In the genomic region with DNA sequence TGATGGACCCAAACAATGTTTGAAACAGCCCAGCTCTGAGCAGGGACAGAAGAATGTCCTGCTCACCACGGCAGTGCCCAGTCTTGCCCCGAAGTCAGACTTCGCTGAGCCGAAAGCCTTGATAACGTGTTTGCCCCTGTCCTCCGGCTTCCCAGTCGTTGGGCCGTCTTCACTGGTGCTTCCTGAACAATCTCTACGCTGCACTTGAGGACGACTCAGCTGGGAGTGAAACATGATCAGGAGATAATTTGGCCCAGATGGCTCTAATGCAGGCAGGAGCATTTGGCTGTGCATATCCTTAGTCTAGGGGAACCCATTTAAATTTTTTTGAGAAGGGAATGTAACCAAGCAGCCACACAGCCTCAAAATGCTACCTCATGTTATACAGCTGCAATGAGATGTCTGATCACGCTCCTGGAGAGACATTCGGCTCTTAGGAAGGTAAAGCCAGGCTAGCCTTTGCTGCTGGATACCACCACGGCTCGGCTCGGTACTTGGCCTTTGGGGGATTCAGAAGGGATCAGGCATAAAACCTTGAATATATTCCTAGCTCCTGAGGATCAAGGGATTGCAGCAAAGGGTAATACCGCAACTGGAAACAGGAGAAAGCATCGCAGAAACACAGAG, we compare ENCODE assay signal across 13 cellular contexts. TPM values are rescaled to one million over a fixed set of nuclear protein-coding genes. Genes with fewer than 3 reads are reported as not detected.
DNase-seq lines count a peak whose midpoint lies in the region; ATAC-seq, FAIRE-seq and TF ChIP-seq lines count a peak whose summit lies in the region.
"Had no signal": no experiment of that assay in that cellular context is flagged by ENCODE, and none has a peak within 500 bp of the region (broad histone marks: within the 10 kb centered on the region; RNA-seq: fewer than 3 reads in every experiment).

No MANE protein-coding gene starts in this region.

- H3K4me3 ChIP-seq in brain microvascular endothelial cell (ENCODE audit: low read depth, low read length) = no peak overlapping the region
- H3K4me3 ChIP-seq: ascending aorta, suprapubic skin had no signal

- no peak for ATAC-seq in HG03139 (IDR thresholded peaks at IDR 0.05; ENCODE audit: unreplicated experiment)
- no peak for ATAC-seq in GM21717 (IDR thresholded peaks at IDR 0.05; ENCODE audit: unreplicated experiment)
- ATAC-seq: activated T-cell treated with anti-CD3 and anti-CD28 coated beads, Interleukin-2, amount 50 U/mL, for 4 hours had no signal

- peaks cover 66% of the 10 kb centered on the region for H3K27me3 Mint-ChIP-seq in nephron progenitor cell (ENCODE audit: low read depth, poor library complexity)
- no peaks in the 10 kb centered on the region for H3K27me3 Mint-ChIP-seq in activated naive CD8-positive, alpha-beta T cell treated with anti-CD3 and anti-CD28 coated beads for 36 hours

- H3K4me1 Mint-ChIP-seq in nephron progenitor cell = peaks cover 15% of the 10 kb centered on the region
- H3K4me1 Mint-ChIP-seq in activated naive CD8-positive, alpha-beta T cell treated with anti-CD3 and anti-CD28 coated beads for 36 hours = peaks cover 12% of the 10 kb centered on the region

- FAIRE-seq in HTR-8/SVneo (lab: Jason Lieb, UNC) = no peak
- FAIRE-seq: endometrium had no signal

- no peak overlapping the region for H3K27ac ChIP-seq in brain microvascular endothelial cell
- H3K27ac ChIP-seq: ascending aorta, suprapubic skin had no signal

- H3K4me3 Mint-ChIP-seq in nephron progenitor cell = no peak overlapping the region
- no peak overlapping the region for H3K4me3 Mint-ChIP-seq in activated naive CD8-positive, alpha-beta T cell treated with anti-CD3 and anti-CD28 coated beads for 36 hours
- H3K4me3 Mint-ChIP-seq: activated T-cell treated with anti-CD3 and anti-CD28 coated beads, Interleukin-2, amount 50 U/mL, for 4 hours; CD8-positive, alpha-beta memory T cell had no signal

- no peaks in the 10 kb centered on the region for H3K9me3 Mint-ChIP-seq in nephron progenitor cell
- H3K9me3 Mint-ChIP-seq in activated naive CD8-positive, alpha-beta T cell treated with anti-CD3 and anti-CD28 coated beads for 36 hours = no peaks in the 10 kb centered on the region
- H3K9me3 Mint-ChIP-seq: activated T-cell treated with anti-CD3 and anti-CD28 coated beads, Interleukin-2, amount 50 U/mL, for 4 hours; CD8-positive, alpha-beta memory T cell had no signal

- H3K36me3 Mint-ChIP-seq in nephron progenitor cell (ENCODE audit: low read depth) = no peaks in the 10 kb centered on the region
- H3K36me3 Mint-ChIP-seq in activated naive CD8-positive, alpha-beta T cell treated with anti-CD3 and anti-CD28 coated beads for 36 hours = peaks cover 5% of the 10 kb centered on the region

- TF ChIP-seq CTCF in brain microvascular endothelial cell (IDR thresholded peaks at IDR 0.05; ENCODE audit: low read depth, low read length, missing control alignments) (no peak), nephron progenitor cell (IDR thresholded peaks at IDR 0.05) (no peak)

- no peaks in the 10 kb centered on the region for H3K36me3 ChIP-seq in brain microvascular endothelial cell (replicated peaks)
- H3K36me3 ChIP-seq: ascending aorta, suprapubic skin had no signal

- in situ Hi-C loops in brain microvascular endothelial cell (cut with HindIII; ENCODE audit: low pct_ligation_motif_present, low sequenced_read_pairs) = no loop called here

- peak; percentile 82 for DNase-seq in EH (ENCODE audit: low read depth)
- peak; percentile 40 for DNase-seq in NCI-H2107 (lab: John Stamatoyannopoulos, UW)
- peak; percentile 21 for DNase-seq in brain microvascular endothelial cell
- DNase-seq in nephron progenitor cell = peak; percentile 23
- DNase-seq in HTR-8/SVneo (ENCODE audit: insufficient read length, low spot score) = no peak
- DNase-seq in activated naive CD8-positive, alpha-beta T cell treated with anti-CD3 and anti-CD28 coated beads for 36 hours = no peak
- DNase-seq: activated T-cell treated with anti-CD3 and anti-CD28 coated beads, Interleukin-2, amount 50 U/mL, for 4 hours; CD8-positive, alpha-beta memory T cell had no signal

- no peaks in the 10 kb centered on the region for H3K27me3 ChIP-seq in brain microvascular endothelial cell (replicated peaks)
- H3K27me3 ChIP-seq: ascending aorta, suprapubic skin had no signal

- H3K27ac Mint-ChIP-seq in nephron progenitor cell = no peak overlapping the region
- no peak overlapping the region for H3K27ac Mint-ChIP-seq in activated naive CD8-positive, alpha-beta T cell treated with anti-CD3 and anti-CD28 coated beads for 36 hours
- H3K27ac Mint-ChIP-seq: CD8-positive, alpha-beta memory T cell had no signal

RNA-seq across cellular contexts. Expression of a gene that starts 43.6 kb away (rescaled TPM):
- 10 to 100 TPM; 33.4 to 33.7 TPM for total RNA-seq in activated naive CD8-positive, alpha-beta T cell treated with anti-CD3 and anti-CD28 coated beads for 36 hours

Comparison
In these comparisons a context has a peak if more than half of its experiments do, and no peak if none do; other contexts are left out.
1. DNase-seq: peak in EH (single experiment), NCI-H2107 (single experiment), brain microvascular endothelial cell (single experiment) and nephron progenitor cell (single experiment); none in HTR-8/SVneo (single experiment) and activated naive CD8-positive, alpha-beta T cell treated with anti-CD3 and anti-CD28 coated beads for 36 hours (single experiment).